23 cellular contexts compared by ENCODE assay signal in the genomic region with DNA sequence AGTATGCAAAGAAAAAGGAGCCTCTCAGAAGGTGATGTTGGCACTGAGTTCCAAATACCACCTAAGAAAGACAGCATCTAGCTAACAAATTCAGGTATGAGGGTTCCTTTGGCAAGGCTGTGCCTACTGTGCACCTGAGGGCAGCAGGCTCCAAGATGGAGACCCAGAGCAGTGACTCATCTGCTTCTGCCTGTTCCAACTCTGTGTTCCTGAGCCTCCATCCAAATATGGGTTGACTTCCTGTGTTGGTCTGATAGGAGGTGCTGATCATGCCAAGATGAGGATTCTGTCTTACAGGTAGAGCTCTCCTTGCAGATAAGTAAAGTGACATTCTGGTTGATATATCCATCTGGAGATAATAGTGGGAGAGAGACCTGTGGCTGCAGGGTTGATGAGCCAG. TPM values are rescaled to one million over a fixed set of nuclear protein-coding genes. Genes with fewer than 3 reads are reported as not detected.
DNase-seq lines count a peak whose midpoint lies in the region; ATAC-seq lines count a peak whose summit lies in the region.
"Had no signal": no experiment of that assay in that cellular context is flagged by ENCODE, and none has a peak within 500 bp of the region (broad histone marks: within the 10 kb centered on the region; RNA-seq: fewer than 3 reads in every experiment).

No MANE protein-coding gene starts in this region.

- ATAC-seq in GM18498 (IDR thresholded peaks at IDR 0.05; ENCODE audit: unreplicated experiment) = peak; percentile 45
- ATAC-seq in HG02642 (IDR thresholded peaks at IDR 0.05; ENCODE audit: poor library complexity, unreplicated experiment) = peak; percentile 43
- ATAC-seq in HG02763 (IDR thresholded peaks at IDR 0.05; ENCODE audit: unreplicated experiment) = no peak
- ATAC-seq: GM23338, heart right ventricle, left ventricle myocardium superior, mucosa of descending colon had no signal

- peak in 17 of 61 donors; percentile 5 to 73 (median 19) for DNase-seq in caudate nucleus (lab: John Stamatoyannopoulos, UW)
- peak; percentile 3 for DNase-seq in mesenteric fat pad (ENCODE audit: low spot score)
- no peak for DNase-seq in KG1 (lab: John Stamatoyannopoulos, UW)
- no peak for DNase-seq in iPS-NIHi7 (ENCODE audit: extremely low spot score)
- DNase-seq: activated T-cell treated with anti-CD3 and anti-CD28 coated beads, Interleukin-2, amount 50 U/mL, for 24 hours; CD4-positive, alpha-beta T cell; DMS79; heart right ventricle; left ventricle myocardium superior; MM.1S; mucosa of descending colon; NCI-H1694; NCI-H748 treated with DMSO at 0.1 percent for 48 hours; posterior cingulate gyrus; SIG-M5; sigmoid colon; stimulated activated CD4-positive, alpha-beta T cell treated with anti-CD3 and anti-CD28 coated beads, Interleukin-15, amount 100 ng/mL, for 24 hours; T-helper 1 cell; uterus had no signal

- H3K27ac ChIP-seq in caudate nucleus (ENCODE audit: low read depth, low read length) = peak overlapping the region; percentile 38
- H3K27ac ChIP-seq: heart right ventricle, sigmoid colon, uterus had no signal

RNA-seq across cellular contexts. Expression of a gene that starts 26.0 kb away (rescaled TPM):
- 8.1 TPM for total RNA-seq in mesenteric fat pad
- total RNA-seq: CD4-positive, alpha-beta T cell had no signal
